Comparison of ENCODE assay signal across 1 cellular context in the genomic region with DNA sequence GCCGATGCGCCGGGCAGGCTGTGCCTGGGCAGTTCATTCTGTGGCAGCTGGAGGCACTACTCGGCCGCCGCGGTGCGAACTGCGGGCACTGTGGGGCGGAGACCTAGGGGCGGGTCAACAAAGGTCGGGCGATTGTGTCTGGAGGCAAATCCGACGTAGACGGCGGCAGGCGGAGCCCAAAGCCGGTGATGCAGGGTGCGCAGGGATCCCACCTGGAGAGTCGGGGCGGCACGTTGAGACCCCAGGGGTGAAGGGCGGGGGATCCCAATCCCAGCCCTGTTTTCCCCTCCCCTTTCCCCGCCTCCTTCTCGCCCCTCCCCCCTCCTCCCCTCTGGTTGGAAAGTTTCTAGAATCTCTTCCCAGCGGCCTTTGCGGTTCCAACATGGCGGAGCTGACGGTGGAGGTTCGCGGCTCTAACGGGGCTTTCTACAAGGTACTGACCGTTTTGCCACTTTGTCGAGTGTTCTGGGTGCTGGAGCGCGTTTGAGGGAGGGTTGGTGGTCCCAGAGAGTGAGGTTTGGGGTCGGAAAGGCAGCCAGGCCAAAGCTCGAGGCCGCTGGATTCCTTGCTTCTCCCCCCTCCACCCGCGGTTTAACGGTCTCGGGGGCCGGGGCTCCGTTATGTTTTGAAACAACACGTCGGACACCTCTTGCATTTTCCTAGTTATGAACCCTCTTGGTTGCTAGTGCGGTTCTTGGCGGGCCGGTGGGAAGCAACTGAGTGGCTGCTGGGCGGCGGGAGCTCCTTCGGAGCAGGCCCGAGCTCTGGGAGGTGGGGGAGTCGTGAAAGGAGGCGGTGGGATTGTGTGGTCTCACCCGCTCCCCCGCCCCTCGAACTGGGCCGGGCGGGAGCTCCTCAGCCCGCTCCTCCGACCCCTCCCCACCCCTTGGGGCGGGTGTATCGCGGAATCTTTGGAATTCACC.
TF ChIP-seq lines count a peak whose summit lies in the region.

A gene (plus strand): TSS at position 367 of the 923 bp plus-strand sequence. CDS start 16 bp downstream, at position 383.

TF ChIP-seq in HepG2, 621 proteins besides CTCF, POLR2A, EP300 and RAD21 (continued from another document and continues in another):
- TF ChIP-seq, protein P1, sequence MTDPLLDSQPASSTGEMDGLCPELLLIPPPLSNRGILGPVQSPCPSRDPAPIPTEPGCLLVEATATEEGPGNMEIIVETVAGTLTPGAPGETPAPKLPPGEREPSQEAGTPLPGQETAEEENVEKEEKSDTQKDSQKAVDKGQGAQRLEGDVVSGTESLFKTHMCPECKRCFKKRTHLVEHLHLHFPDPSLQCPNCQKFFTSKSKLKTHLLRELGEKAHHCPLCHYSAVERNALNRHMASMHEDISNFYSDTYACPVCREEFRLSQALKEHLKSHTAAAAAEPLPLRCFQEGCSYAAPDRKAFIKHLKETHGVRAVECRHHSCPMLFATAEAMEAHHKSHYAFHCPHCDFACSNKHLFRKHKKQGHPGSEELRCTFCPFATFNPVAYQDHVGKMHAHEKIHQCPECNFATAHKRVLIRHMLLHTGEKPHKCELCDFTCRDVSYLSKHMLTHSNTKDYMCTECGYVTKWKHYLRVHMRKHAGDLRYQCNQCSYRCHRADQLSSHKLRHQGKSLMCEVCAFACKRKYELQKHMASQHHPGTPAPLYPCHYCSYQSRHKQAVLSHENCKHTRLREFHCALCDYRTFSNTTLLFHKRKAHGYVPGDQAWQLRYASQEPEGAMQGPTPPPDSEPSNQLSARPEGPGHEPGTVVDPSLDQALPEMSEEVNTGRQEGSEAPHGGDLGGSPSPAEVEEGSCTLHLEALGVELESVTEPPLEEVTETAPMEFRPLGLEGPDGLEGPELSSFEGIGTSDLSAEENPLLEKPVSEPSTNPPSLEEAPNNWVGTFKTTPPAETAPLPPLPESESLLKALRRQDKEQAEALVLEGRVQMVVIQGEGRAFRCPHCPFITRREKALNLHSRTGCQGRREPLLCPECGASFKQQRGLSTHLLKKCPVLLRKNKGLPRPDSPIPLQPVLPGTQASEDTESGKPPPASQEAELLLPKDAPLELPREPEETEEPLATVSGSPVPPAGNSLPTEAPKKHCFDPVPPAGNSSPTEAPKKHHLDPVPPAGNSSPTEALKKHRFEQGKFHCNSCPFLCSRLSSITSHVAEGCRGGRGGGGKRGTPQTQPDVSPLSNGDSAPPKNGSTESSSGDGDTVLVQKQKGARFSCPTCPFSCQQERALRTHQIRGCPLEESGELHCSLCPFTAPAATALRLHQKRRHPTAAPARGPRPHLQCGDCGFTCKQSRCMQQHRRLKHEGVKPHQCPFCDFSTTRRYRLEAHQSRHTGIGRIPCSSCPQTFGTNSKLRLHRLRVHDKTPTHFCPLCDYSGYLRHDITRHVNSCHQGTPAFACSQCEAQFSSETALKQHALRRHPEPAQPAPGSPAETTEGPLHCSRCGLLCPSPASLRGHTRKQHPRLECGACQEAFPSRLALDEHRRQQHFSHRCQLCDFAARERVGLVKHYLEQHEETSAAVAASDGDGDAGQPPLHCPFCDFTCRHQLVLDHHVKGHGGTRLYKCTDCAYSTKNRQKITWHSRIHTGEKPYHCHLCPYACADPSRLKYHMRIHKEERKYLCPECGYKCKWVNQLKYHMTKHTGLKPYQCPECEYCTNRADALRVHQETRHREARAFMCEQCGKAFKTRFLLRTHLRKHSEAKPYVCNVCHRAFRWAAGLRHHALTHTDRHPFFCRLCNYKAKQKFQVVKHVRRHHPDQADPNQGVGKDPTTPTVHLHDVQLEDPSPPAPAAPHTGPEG (CRISPR knock-in tag; IDR thresholded peaks at IDR 0.05): no peak
- 0 out of 2 replicates have a peak, but pooled peaks have one; percentile 41 for TF ChIP-seq ZSCAN31 (CRISPR knock-in tag; IDR thresholded peaks at IDR 0.05; ENCODE audit: low read depth)
- TF ChIP-seq, protein P2, sequence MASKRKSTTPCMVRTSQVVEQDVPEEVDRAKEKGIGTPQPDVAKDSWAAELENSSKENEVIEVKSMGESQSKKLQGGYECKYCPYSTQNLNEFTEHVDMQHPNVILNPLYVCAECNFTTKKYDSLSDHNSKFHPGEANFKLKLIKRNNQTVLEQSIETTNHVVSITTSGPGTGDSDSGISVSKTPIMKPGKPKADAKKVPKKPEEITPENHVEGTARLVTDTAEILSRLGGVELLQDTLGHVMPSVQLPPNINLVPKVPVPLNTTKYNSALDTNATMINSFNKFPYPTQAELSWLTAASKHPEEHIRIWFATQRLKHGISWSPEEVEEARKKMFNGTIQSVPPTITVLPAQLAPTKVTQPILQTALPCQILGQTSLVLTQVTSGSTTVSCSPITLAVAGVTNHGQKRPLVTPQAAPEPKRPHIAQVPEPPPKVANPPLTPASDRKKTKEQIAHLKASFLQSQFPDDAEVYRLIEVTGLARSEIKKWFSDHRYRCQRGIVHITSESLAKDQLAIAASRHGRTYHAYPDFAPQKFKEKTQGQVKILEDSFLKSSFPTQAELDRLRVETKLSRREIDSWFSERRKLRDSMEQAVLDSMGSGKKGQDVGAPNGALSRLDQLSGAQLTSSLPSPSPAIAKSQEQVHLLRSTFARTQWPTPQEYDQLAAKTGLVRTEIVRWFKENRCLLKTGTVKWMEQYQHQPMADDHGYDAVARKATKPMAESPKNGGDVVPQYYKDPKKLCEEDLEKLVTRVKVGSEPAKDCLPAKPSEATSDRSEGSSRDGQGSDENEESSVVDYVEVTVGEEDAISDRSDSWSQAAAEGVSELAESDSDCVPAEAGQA (IDR thresholded peaks at IDR 0.05; ENCODE audit: low read depth): 0 out of 2 replicates have a peak, but pooled peaks have one; percentile 23
- TF ChIP-seq, protein P2 (CRISPR knock-in tag; IDR thresholded peaks at IDR 0.05; ENCODE audit: borderline replicate concordance): no peak
- TF ChIP-seq, protein P3, sequence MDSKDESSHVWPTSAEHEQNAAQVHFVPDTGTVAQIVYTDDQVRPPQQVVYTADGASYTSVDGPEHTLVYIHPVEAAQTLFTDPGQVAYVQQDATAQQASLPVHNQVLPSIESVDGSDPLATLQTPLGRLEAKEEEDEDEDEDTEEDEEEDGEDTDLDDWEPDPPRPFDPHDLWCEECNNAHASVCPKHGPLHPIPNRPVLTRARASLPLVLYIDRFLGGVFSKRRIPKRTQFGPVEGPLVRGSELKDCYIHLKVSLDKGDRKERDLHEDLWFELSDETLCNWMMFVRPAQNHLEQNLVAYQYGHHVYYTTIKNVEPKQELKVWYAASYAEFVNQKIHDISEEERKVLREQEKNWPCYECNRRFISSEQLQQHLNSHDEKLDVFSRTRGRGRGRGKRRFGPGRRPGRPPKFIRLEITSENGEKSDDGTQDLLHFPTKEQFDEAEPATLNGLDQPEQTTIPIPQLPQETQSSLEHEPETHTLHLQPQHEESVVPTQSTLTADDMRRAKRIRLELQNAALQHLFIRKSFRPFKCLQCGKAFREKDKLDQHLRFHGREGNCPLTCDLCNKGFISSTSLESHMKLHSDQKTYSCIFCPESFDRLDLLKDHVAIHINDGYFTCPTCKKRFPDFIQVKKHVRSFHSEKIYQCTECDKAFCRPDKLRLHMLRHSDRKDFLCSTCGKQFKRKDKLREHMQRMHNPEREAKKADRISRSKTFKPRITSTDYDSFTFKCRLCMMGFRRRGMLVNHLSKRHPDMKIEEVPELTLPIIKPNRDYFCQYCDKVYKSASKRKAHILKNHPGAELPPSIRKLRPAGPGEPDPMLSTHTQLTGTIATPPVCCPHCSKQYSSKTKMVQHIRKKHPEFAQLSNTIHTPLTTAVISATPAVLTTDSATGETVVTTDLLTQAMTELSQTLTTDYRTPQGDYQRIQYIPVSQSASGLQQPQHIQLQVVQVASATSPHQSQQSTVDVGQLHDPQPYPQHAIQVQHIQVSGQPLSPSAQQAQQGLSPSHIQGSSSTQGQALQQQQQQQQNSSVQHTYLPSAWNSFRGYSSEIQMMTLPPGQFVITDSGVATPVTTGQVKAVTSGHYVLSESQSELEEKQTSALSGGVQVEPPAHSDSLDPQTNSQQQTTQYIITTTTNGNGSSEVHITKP (CRISPR knock-in tag; IDR thresholded peaks at IDR 0.05; ENCODE audit: low read depth): peak; percentile 21; the same call in 1 of the 2 replicates
- TF ChIP-seq, protein P4, sequence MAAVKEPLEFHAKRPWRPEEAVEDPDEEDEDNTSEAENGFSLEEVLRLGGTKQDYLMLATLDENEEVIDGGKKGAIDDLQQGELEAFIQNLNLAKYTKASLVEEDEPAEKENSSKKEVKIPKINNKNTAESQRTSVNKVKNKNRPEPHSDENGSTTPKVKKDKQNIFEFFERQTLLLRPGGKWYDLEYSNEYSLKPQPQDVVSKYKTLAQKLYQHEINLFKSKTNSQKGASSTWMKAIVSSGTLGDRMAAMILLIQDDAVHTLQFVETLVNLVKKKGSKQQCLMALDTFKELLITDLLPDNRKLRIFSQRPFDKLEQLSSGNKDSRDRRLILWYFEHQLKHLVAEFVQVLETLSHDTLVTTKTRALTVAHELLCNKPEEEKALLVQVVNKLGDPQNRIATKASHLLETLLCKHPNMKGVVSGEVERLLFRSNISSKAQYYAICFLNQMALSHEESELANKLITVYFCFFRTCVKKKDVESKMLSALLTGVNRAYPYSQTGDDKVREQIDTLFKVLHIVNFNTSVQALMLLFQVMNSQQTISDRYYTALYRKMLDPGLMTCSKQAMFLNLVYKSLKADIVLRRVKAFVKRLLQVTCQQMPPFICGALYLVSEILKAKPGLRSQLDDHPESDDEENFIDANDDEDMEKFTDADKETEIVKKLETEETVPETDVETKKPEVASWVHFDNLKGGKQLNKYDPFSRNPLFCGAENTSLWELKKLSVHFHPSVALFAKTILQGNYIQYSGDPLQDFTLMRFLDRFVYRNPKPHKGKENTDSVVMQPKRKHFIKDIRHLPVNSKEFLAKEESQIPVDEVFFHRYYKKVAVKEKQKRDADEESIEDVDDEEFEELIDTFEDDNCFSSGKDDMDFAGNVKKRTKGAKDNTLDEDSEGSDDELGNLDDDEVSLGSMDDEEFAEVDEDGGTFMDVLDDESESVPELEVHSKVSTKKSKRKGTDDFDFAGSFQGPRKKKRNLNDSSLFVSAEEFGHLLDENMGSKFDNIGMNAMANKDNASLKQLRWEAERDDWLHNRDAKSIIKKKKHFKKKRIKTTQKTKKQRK (IDR thresholded peaks at IDR 0.05; ENCODE audit: low read length): no peak
- TF ChIP-seq, protein P5, sequence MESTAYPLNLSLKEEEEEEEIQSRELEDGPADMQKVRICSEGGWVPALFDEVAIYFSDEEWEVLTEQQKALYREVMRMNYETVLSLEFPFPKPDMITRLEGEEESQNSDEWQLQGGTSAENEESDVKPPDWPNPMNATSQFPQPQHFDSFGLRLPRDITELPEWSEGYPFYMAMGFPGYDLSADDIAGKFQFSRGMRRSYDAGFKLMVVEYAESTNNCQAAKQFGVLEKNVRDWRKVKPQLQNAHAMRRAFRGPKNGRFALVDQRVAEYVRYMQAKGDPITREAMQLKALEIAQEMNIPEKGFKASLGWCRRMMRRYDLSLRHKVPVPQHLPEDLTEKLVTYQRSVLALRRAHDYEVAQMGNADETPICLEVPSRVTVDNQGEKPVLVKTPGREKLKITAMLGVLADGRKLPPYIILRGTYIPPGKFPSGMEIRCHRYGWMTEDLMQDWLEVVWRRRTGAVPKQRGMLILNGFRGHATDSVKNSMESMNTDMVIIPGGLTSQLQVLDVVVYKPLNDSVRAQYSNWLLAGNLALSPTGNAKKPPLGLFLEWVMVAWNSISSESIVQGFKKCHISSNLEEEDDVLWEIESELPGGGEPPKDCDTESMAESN (CRISPR knock-in tag; conservative IDR thresholded peaks at IDR 0.05): peak; percentile 52
- no peak for TF ChIP-seq ZNF720 (CRISPR knock-in tag; IDR thresholded peaks at IDR 0.05)
- TF ChIP-seq PHF8 (CRISPR knock-in tag; IDR thresholded peaks at IDR 0.05): peak; percentile 92
- TF ChIP-seq FOXJ3 (CRISPR knock-in tag; IDR thresholded peaks at IDR 0.05; ENCODE audit: borderline replicate concordance): no peak
- TF ChIP-seq, protein P6, sequence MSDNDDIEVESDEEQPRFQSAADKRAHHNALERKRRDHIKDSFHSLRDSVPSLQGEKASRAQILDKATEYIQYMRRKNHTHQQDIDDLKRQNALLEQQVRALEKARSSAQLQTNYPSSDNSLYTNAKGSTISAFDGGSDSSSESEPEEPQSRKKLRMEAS (IDR thresholded peaks at IDR 0.05): peak; percentile 61; the same call in 1 of the 2 replicates
- peak; percentile 60 for TF ChIP-seq SP4 (CRISPR knock-in tag; IDR thresholded peaks at IDR 0.05)
- TF ChIP-seq, protein P7, sequence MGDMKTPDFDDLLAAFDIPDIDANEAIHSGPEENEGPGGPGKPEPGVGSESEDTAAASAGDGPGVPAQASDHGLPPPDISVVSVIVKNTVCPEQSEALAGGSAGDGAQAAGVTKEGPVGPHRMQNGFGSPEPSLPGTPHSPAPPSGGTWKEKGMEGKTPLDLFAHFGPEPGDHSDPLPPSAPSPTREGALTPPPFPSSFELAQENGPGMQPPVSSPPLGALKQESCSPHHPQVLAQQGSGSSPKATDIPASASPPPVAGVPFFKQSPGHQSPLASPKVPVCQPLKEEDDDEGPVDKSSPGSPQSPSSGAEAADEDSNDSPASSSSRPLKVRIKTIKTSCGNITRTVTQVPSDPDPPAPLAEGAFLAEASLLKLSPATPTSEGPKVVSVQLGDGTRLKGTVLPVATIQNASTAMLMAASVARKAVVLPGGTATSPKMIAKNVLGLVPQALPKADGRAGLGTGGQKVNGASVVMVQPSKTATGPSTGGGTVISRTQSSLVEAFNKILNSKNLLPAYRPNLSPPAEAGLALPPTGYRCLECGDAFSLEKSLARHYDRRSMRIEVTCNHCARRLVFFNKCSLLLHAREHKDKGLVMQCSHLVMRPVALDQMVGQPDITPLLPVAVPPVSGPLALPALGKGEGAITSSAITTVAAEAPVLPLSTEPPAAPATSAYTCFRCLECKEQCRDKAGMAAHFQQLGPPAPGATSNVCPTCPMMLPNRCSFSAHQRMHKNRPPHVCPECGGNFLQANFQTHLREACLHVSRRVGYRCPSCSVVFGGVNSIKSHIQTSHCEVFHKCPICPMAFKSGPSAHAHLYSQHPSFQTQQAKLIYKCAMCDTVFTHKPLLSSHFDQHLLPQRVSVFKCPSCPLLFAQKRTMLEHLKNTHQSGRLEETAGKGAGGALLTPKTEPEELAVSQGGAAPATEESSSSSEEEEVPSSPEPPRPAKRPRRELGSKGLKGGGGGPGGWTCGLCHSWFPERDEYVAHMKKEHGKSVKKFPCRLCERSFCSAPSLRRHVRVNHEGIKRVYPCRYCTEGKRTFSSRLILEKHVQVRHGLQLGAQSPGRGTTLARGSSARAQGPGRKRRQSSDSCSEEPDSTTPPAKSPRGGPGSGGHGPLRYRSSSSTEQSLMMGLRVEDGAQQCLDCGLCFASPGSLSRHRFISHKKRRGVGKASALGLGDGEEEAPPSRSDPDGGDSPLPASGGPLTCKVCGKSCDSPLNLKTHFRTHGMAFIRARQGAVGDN (CRISPR knock-in tag; IDR thresholded peaks at IDR 0.05): peak; percentile 76
- no peak for TF ChIP-seq RFXANK (CRISPR knock-in tag; IDR thresholded peaks at IDR 0.05)
- no peak for TF ChIP-seq HDAC6 (IDR thresholded peaks at IDR 0.05; ENCODE audit: low read depth, low read length)
- TF ChIP-seq KLF16 (CRISPR knock-in tag; IDR thresholded peaks at IDR 0.05): 0 out of 4 replicates have a peak, but pooled peaks of 1 of the 2 experiments have one; percentile 13
- no peak for TF ChIP-seq WIZ (CRISPR knock-in tag; IDR thresholded peaks at IDR 0.05)
- TF ChIP-seq ZFP62 (CRISPR knock-in tag; IDR thresholded peaks at IDR 0.05): no peak
